Comparison of ENCODE assay signal across 19 cellular contexts in genomic region chr9:115254217-115254616, GRCh38.
DNase-seq lines count a peak whose midpoint lies in the region; ATAC-seq, FAIRE-seq and TF ChIP-seq lines count a peak whose summit lies in the region.
"Had no signal": no experiment of that assay in that cellular context is flagged by ENCODE, and none has a peak within 500 bp of the region (broad histone marks: within the 10 kb centered on the region; RNA-seq: fewer than 3 reads in every experiment).

No MANE protein-coding gene starts in this region.

- no peaks in the 10 kb centered on the region for H3K27me3 ChIP-seq in WERI-Rb-1 (ENCODE audit: insufficient read depth, low read depth, severe bottlenecking)
- H3K27me3 ChIP-seq: MG63, SJSA1 had no signal

- ATAC-seq in GM18873 (IDR thresholded peaks at IDR 0.05; ENCODE audit: low FRiP score, unreplicated experiment), result no peak

- peak overlapping the region; percentile 81 for H3K27ac ChIP-seq in WERI-Rb-1
- H3K27ac ChIP-seq: 22Rv1, RWPE1, SJSA1 had no signal

- no peak overlapping the region for H3K4me3 ChIP-seq in WERI-Rb-1 (ENCODE audit: low read depth, low read length)
- H3K4me3 ChIP-seq: HAP-1, MG63, SJSA1 had no signal

- H3K4me1 Mint-ChIP-seq in nephron, result peaks cover 53% of the 10 kb centered on the region
- H3K4me1 Mint-ChIP-seq: CD14-positive monocyte had no signal

- no peaks in the 10 kb centered on the region; the same call in 1 of the 2 replicates for H3K36me3 ChIP-seq in WERI-Rb-1
- H3K36me3 ChIP-seq: HAP-1, MG63, SJSA1 had no signal

- H3K9me3 ChIP-seq in WERI-Rb-1 (ENCODE audit: severe bottlenecking), result peaks cover 23% of the 10 kb centered on the region
- H3K9me3 ChIP-seq: HAP-1, SJSA1 had no signal

- H3K27me3 Mint-ChIP-seq in nephron (ENCODE audit: low read depth), result peaks cover 3% of the 10 kb centered on the region

- DNase-seq in NCI-H1092 treated with DMSO at 0.1 percent for 48 hours (lab: John Stamatoyannopoulos, UW), result peak; percentile 18
- DNase-seq in NCI-H1092 (lab: John Stamatoyannopoulos, UW), result no peak
- DNase-seq in NCI-H345 treated with DMSO at 0.1 percent for 48 hours (lab: John Stamatoyannopoulos, UW; ENCODE audit: unreplicated experiment), result peak; percentile 11
- no peak for DNase-seq in WERI-Rb-1
- DNase-seq in kidney tubule cell (ENCODE audit: low spot score), result no peak
- no peak for DNase-seq in RCC 7860 (ENCODE audit: low spot score)
- DNase-seq: GDM1, Kasumi-1, MG63, NCI-H1105, NCI-H2081 treated with DMSO at 0.1 percent for 48 hours, NCI-H774 had no signal

- H3K9me3 Mint-ChIP-seq in nephron, result peaks cover 4% of the 10 kb centered on the region

- H3K4me3 Mint-ChIP-seq in nephron, result no peak overlapping the region
- H3K4me3 Mint-ChIP-seq: CD14-positive monocyte had no signal

- H3K27ac Mint-ChIP-seq in nephron, result peak overlapping the region; percentile 73 to 94 (median 93)
- H3K27ac Mint-ChIP-seq: CD14-positive monocyte had no signal

- TF ChIP-seq CTCF in WERI-Rb-1 (IDR thresholded peaks at IDR 0.05; ENCODE audit: low read depth, low read length), result no peak
- TF ChIP-seq CTCF in nephron (IDR thresholded peaks at IDR 0.05; ENCODE audit: unreplicated experiment in 3 of 3), result no peak

- no peaks in the 10 kb centered on the region for H3K36me3 Mint-ChIP-seq in nephron (ENCODE audit: low read depth)
- H3K36me3 Mint-ChIP-seq: CD14-positive monocyte had no signal

- FAIRE-seq in RCC 7860 (lab: Jason Lieb, UNC), result no peak

Comparison
In these comparisons a context has a peak if more than half of its experiments do, and no peak if none do; other contexts are left out.
1. DNase-seq: peak in NCI-H1092 treated with DMSO at 0.1 percent for 48 hours (single experiment) and NCI-H345 treated with DMSO at 0.1 percent for 48 hours (single experiment); none in NCI-H1092 (single experiment), WERI-Rb-1 (single experiment), kidney tubule cell (single experiment) and RCC 7860 (single experiment).